Comparison of ENCODE assay signal across 8 cellular contexts in the genomic region with DNA sequence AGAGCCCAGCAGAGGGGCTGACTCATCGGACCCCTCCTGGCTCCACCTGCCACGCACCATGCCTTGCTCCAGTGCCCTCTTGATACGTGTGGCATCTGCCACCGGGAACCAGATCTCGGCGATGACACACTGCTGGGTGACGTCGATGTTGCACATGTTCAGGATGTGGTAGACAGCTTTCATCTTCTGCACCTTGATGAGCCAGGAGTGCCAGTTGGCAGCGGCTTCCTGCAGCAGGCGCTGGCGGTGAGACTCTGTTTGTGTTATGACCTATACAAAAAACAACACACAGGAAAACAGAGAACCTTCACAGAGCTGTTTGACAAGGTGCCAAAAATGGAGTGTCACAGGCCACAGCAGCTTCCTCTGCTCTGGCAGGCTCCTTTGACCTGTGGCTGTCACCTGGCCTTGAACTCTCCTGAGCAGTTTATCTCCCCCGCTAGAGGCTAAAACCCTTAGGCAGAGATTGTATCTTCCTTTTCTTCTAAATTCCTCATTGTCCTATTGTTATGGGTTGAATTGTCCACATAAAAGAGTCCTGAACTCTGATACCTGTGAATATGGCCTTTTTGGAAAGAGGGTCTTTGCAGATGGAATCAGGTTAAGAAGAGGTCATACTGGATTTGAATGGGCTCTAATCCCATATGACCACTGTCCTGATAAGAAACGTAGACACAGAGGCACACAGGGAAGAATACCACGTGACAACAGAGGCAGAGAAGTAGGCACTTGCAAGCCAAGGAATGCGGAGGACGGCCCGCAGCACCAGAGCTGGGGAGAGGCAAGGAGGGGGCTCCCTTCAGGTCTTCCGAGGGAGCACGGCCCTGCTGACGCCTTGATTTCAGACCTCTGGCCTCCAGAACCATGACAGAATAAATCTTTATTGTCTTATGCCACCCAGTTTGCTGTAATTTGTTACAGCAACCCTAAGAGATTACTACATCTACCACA. TPM values are rescaled to one million over a fixed set of nuclear protein-coding genes. Genes with fewer than 3 reads are reported as not detected.
DNase-seq lines count a peak whose midpoint lies in the region; ATAC-seq and TF ChIP-seq lines count a peak whose summit lies in the region.

No MANE protein-coding gene starts in this region.

- ATAC-seq in activated CD8-positive, alpha-beta T cell treated with anti-CD3 and anti-CD28 coated beads, Interleukin-2, amount 10 ng/mL, durations not matched to agents 7 days and 5 days = peak; percentile 94
- no peak for ATAC-seq in HG02852 (IDR thresholded peaks at IDR 0.05; ENCODE audit: unreplicated experiment)

- no peaks in the 10 kb centered on the region for H3K27me3 ChIP-seq in H7 (ENCODE audit: control insufficient read depth, insufficient read depth, low read length)

- peaks cover 4% of the 10 kb centered on the region for H3K27me3 Mint-ChIP-seq in activated CD8-positive, alpha-beta T cell treated with anti-CD3 and anti-CD28 coated beads, Interleukin-2, amount 10 ng/mL, durations not matched to agents 7 days and 5 days (ENCODE audit: low read depth)
- H3K27me3 Mint-ChIP-seq in glutamatergic neuron (ENCODE audit: unreplicated experiment) = peaks cover 5% of the 10 kb centered on the region

- DNase-seq in DMS79 (lab: John Stamatoyannopoulos, UW) (peak; percentile 95), H7 (peak; percentile 59), NCI-H2107 (lab: John Stamatoyannopoulos, UW) (peak; percentile 84), glutamatergic neuron (peak; percentile 19), medulla oblongata (ENCODE audit: extremely low spot score) (no peak)
- peak; percentile 95 for DNase-seq in activated CD8-positive, alpha-beta T cell treated with anti-CD3 and anti-CD28 coated beads, Interleukin-2, amount 10 ng/mL, durations not matched to agents 7 days and 5 days
- peak; percentile 70 to 85 (median 71) for DNase-seq in stimulated activated CD4-positive, alpha-beta T cell treated with anti-CD3 and anti-CD28 coated beads, TNF-alpha, amount 100 ng/mL, for 24 hours (ENCODE audit: low read depth in 3 of 3)

- no peaks in the 10 kb centered on the region for H3K36me3 ChIP-seq in H7 (replicated peaks; ENCODE audit: control insufficient read depth, insufficient read depth, low read length)

- H3K36me3 Mint-ChIP-seq in activated CD8-positive, alpha-beta T cell treated with anti-CD3 and anti-CD28 coated beads, Interleukin-2, amount 10 ng/mL, durations not matched to agents 7 days and 5 days (ENCODE audit: low read depth) = no peaks in the 10 kb centered on the region
- no peaks in the 10 kb centered on the region for H3K36me3 Mint-ChIP-seq in glutamatergic neuron (ENCODE audit: unreplicated experiment)

- CTCF ChIA-PET in activated CD8-positive, alpha-beta T cell treated with anti-CD3 and anti-CD28 coated beads, Interleukin-2, amount 10 ng/mL, durations not matched to agents 7 days and 5 days (lab: Charles Lee) = interaction anchor here (0.7 to 6.1 kb wide), 3 partner anchors 9 to 379 kb away, joined by 3 to 40 read pairs (median 4); no protein-coding TSS in a partner anchor

- no peak overlapping the region for H3K4me3 ChIP-seq in H7 (ENCODE audit: insufficient read depth, low read depth, low read length)

- no peak for TF ChIP-seq CTCF in glutamatergic neuron (IDR thresholded peaks at IDR 0.05; ENCODE audit: partially characterized antibody, unreplicated experiment)

- POLR2A ChIA-PET in activated CD8-positive, alpha-beta T cell treated with anti-CD3 and anti-CD28 coated beads, Interleukin-2, amount 10 ng/mL, durations not matched to agents 7 days and 5 days (lab: Charles Lee) = interaction anchor here (0.7 to 1.4 kb wide), 2 partner anchors 14 to 279 kb away, joined by 3 to 5 read pairs; no protein-coding TSS in a partner anchor

- peak overlapping the region; percentile 87 for H3K27ac Mint-ChIP-seq in activated CD8-positive, alpha-beta T cell treated with anti-CD3 and anti-CD28 coated beads, Interleukin-2, amount 10 ng/mL, durations not matched to agents 7 days and 5 days
- no peak overlapping the region for H3K27ac Mint-ChIP-seq in glutamatergic neuron (ENCODE audit: unreplicated experiment)

- peaks cover 68% of the 10 kb centered on the region for H3K4me1 Mint-ChIP-seq in activated CD8-positive, alpha-beta T cell treated with anti-CD3 and anti-CD28 coated beads, Interleukin-2, amount 10 ng/mL, durations not matched to agents 7 days and 5 days (ENCODE audit: low read depth)
- H3K4me1 Mint-ChIP-seq in glutamatergic neuron (ENCODE audit: low read depth, unreplicated experiment) = peaks cover 14% of the 10 kb centered on the region

- peak overlapping the region; percentile 16 for H3K4me3 Mint-ChIP-seq in activated CD8-positive, alpha-beta T cell treated with anti-CD3 and anti-CD28 coated beads, Interleukin-2, amount 10 ng/mL, durations not matched to agents 7 days and 5 days
- no peak overlapping the region for H3K4me3 Mint-ChIP-seq in glutamatergic neuron (ENCODE audit: unreplicated experiment)

- H3K9me3 Mint-ChIP-seq in activated CD8-positive, alpha-beta T cell treated with anti-CD3 and anti-CD28 coated beads, Interleukin-2, amount 10 ng/mL, durations not matched to agents 7 days and 5 days (ENCODE audit: insufficient read depth) = no peaks in the 10 kb centered on the region
- H3K9me3 Mint-ChIP-seq in glutamatergic neuron (ENCODE audit: unreplicated experiment) = peaks cover 2% of the 10 kb centered on the region

RNA-seq across cellular contexts. Expression of a gene that starts 45.0 kb away (rescaled TPM):
- total RNA-seq in H7 (2014; rRNA removed; shearing (Covaris generic)) = not detected in 2 replicates
- total RNA-seq in activated CD8-positive, alpha-beta T cell treated with anti-CD3 and anti-CD28 coated beads, Interleukin-2, amount 10 ng/mL, durations not matched to agents 7 days and 5 days = not detected
- not detected for total RNA-seq in glutamatergic neuron (ENCODE audit: unreplicated experiment)

RNA-seq across cellular contexts. Expression of a gene that starts 45.2 kb away (rescaled TPM):
- total RNA-seq in H7 (2014; rRNA removed; shearing (Covaris generic)) = 0.42 and 0.59 TPM in 2 replicates
- total RNA-seq in activated CD8-positive, alpha-beta T cell treated with anti-CD3 and anti-CD28 coated beads, Interleukin-2, amount 10 ng/mL, durations not matched to agents 7 days and 5 days = not detected
- not detected for total RNA-seq in glutamatergic neuron (ENCODE audit: unreplicated experiment)

RNA-seq across cellular contexts. Expression of a gene that starts 51.7 kb away (rescaled TPM):
- 0.33 and 2.3 TPM in 2 replicates for total RNA-seq in H7 (2014; rRNA removed; shearing (Covaris generic))
- 1 to 10 TPM; 3.5 to 4.3 TPM for total RNA-seq in activated CD8-positive, alpha-beta T cell treated with anti-CD3 and anti-CD28 coated beads, Interleukin-2, amount 10 ng/mL, durations not matched to agents 7 days and 5 days
- total RNA-seq in glutamatergic neuron (ENCODE audit: unreplicated experiment) = not detected
